In the genomic region with DNA sequence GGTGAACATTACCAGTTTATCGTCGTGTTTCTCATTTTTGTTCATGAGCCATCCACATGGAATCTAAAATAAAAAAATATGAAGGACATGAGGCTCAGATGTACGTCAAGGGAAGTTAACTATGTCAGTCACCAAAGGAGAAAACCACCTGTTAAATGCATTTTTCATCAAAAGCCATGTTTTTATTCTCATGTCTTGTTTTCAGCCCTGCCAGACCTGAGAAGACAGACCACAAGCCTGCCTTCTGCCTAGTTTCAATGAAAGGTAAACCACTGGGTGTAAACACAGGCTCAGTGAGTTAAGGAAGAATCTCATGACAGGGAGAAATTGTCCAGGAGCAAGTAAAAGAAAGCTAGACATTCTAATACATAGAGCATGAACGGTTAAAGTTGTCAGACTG, we compare ENCODE assay signal across 22 cellular contexts. TPM values are rescaled to one million over a fixed set of nuclear protein-coding genes. Genes with fewer than 3 reads are reported as not detected.
A peak's percentile ranks its signal among the peaks of the same experiment; 100 is the strongest.
DNase-seq lines count a peak whose midpoint lies in the region; ATAC-seq and TF ChIP-seq lines count a peak whose summit lies in the region.
"Had no signal": no experiment of that assay in that cellular context is flagged by ENCODE, and none has a peak within 500 bp of the region (broad histone marks: within the 10 kb centered on the region; RNA-seq: fewer than 3 reads in every experiment).

No MANE protein-coding gene starts in this region.

- peaks cover 0 to 2% of the 10 kb centered on the region in 2 donors for H3K36me3 Mint-ChIP-seq in activated T-cell treated with anti-CD3 and anti-CD28 coated beads, Interleukin-2, amount 50 U/mL, for 72 hours (ENCODE audit: insufficient read depth in 2 of 2)
- H3K36me3 Mint-ChIP-seq in activated T-cell treated with anti-CD3 and anti-CD28 coated beads, Interleukin-2, amount 50 U/mL, for 24 hours (ENCODE audit: low read depth): peaks cover 6% of the 10 kb centered on the region
- H3K36me3 Mint-ChIP-seq in stimulated activated effector memory CD8-positive, alpha-beta T cell treated with anti-CD3 and anti-CD28 coated beads, Interleukin-12 subunit alpha, Interleukin-12 subunit beta, amount 100 ng/mL, for 72 hours: peaks cover 86% of the 10 kb centered on the region
- H3K36me3 Mint-ChIP-seq: CD4-positive, CD25-positive, alpha-beta regulatory T cell had no signal

- DNase-seq in activated T-cell treated with anti-CD3 and anti-CD28 coated beads, Interleukin-2, amount 50 U/mL, for 72 hours: no peak
- no peak for DNase-seq in activated T-cell treated with anti-CD3 and anti-CD28 coated beads, Interleukin-2, amount 50 U/mL, for 24 hours
- peak; percentile 13 for DNase-seq in fibroblast of villous mesenchyme (ENCODE audit: low read depth)
- no peak for DNase-seq in stimulated activated effector memory CD8-positive, alpha-beta T cell treated with anti-CD3 and anti-CD28 coated beads, Interleukin-12 subunit alpha, Interleukin-12 subunit beta, amount 100 ng/mL, for 72 hours (ENCODE audit: low spot score in 2 of 2)
- DNase-seq in posterior cingulate gyrus: no peak
- DNase-seq: BE2C; CD4-positive, CD25-positive, alpha-beta regulatory T cell; DMS153; GDM1; GOT3; IMR-90; Karpas-422; NCI-H1436; NCI-H2029; NCI-H2171; NCI-H526; PC-9; SIG-M5 had no signal

- peaks cover 25% of the 10 kb centered on the region for H3K4me1 Mint-ChIP-seq in activated T-cell treated with anti-CD3 and anti-CD28 coated beads, Interleukin-2, amount 50 U/mL, for 72 hours (ENCODE audit: low read depth)
- peaks cover 31% of the 10 kb centered on the region for H3K4me1 Mint-ChIP-seq in activated T-cell treated with anti-CD3 and anti-CD28 coated beads, Interleukin-2, amount 50 U/mL, for 24 hours (ENCODE audit: low read depth)
- H3K4me1 Mint-ChIP-seq in stimulated activated effector memory CD8-positive, alpha-beta T cell treated with anti-CD3 and anti-CD28 coated beads, Interleukin-12 subunit alpha, Interleukin-12 subunit beta, amount 100 ng/mL, for 72 hours: peaks cover 43% of the 10 kb centered on the region

- H3K4me3 Mint-ChIP-seq in activated T-cell treated with anti-CD3 and anti-CD28 coated beads, Interleukin-2, amount 50 U/mL, for 72 hours: peak overlapping the region in 1 of 2 donors; percentile 73
- H3K4me3 Mint-ChIP-seq in activated T-cell treated with anti-CD3 and anti-CD28 coated beads, Interleukin-2, amount 50 U/mL, for 24 hours: no peak overlapping the region
- peak overlapping the region; percentile 58 for H3K4me3 Mint-ChIP-seq in stimulated activated effector memory CD8-positive, alpha-beta T cell treated with anti-CD3 and anti-CD28 coated beads, Interleukin-12 subunit alpha, Interleukin-12 subunit beta, amount 100 ng/mL, for 72 hours
- H3K4me3 Mint-ChIP-seq: CD4-positive, CD25-positive, alpha-beta regulatory T cell had no signal

- no peak overlapping the region for H3K4me3 ChIP-seq in fibroblast of villous mesenchyme (ENCODE audit: low read depth, low read length)
- H3K4me3 ChIP-seq: PC-9 had no signal

- no peaks in the 10 kb centered on the region for H3K9me3 Mint-ChIP-seq in activated T-cell treated with anti-CD3 and anti-CD28 coated beads, Interleukin-2, amount 50 U/mL, for 72 hours
- no peaks in the 10 kb centered on the region for H3K9me3 Mint-ChIP-seq in activated T-cell treated with anti-CD3 and anti-CD28 coated beads, Interleukin-2, amount 50 U/mL, for 24 hours
- no peaks in the 10 kb centered on the region for H3K9me3 Mint-ChIP-seq in stimulated activated effector memory CD8-positive, alpha-beta T cell treated with anti-CD3 and anti-CD28 coated beads, Interleukin-12 subunit alpha, Interleukin-12 subunit beta, amount 100 ng/mL, for 72 hours

- H3K27me3 Mint-ChIP-seq in activated T-cell treated with anti-CD3 and anti-CD28 coated beads, Interleukin-2, amount 50 U/mL, for 72 hours (ENCODE audit: low read depth): no peaks in the 10 kb centered on the region
- no peaks in the 10 kb centered on the region for H3K27me3 Mint-ChIP-seq in activated T-cell treated with anti-CD3 and anti-CD28 coated beads, Interleukin-2, amount 50 U/mL, for 24 hours
- H3K27me3 Mint-ChIP-seq: CD4-positive, CD25-positive, alpha-beta regulatory T cell had no signal

- peak overlapping the region; percentile 81 for H3K27ac Mint-ChIP-seq in activated T-cell treated with anti-CD3 and anti-CD28 coated beads, Interleukin-2, amount 50 U/mL, for 72 hours
- H3K27ac Mint-ChIP-seq in activated T-cell treated with anti-CD3 and anti-CD28 coated beads, Interleukin-2, amount 50 U/mL, for 24 hours: no peak overlapping the region
- H3K27ac Mint-ChIP-seq in stimulated activated effector memory CD8-positive, alpha-beta T cell treated with anti-CD3 and anti-CD28 coated beads, Interleukin-12 subunit alpha, Interleukin-12 subunit beta, amount 100 ng/mL, for 72 hours: peak overlapping the region; percentile 74

- intact Hi-C loops in posterior cingulate gyrus (cut with DNase I): no loop called here

- TF ChIP-seq CTCF in fibroblast of villous mesenchyme (IDR thresholded peaks at IDR 0.05; ENCODE audit: insufficient read depth, low read depth, low read length): no peak

- ATAC-seq in activated T-cell treated with anti-CD3 and anti-CD28 coated beads, Interleukin-2, amount 50 U/mL, for 72 hours (replicated peaks in 1 of 2): no peak
- peak; percentile 64 for ATAC-seq in HG03432 (IDR thresholded peaks at IDR 0.05; ENCODE audit: unreplicated experiment)
- ATAC-seq in stimulated activated effector memory CD8-positive, alpha-beta T cell treated with anti-CD3 and anti-CD28 coated beads, Interleukin-12 subunit alpha, Interleukin-12 subunit beta, amount 100 ng/mL, for 72 hours: peak; percentile 31
- no peak for ATAC-seq in HG02981 (IDR thresholded peaks at IDR 0.05; ENCODE audit: unreplicated experiment)
- no peak for ATAC-seq in HG03442 (IDR thresholded peaks at IDR 0.05; ENCODE audit: unreplicated experiment)
- ATAC-seq: HCT116 had no signal

RNA-seq across cellular contexts. Expression of a gene that starts 52.3 kb away (rescaled TPM):
- 1 to 10 TPM; 2.3 to 6.1 TPM for total RNA-seq in activated T-cell treated with anti-CD3 and anti-CD28 coated beads, Interleukin-2, amount 50 U/mL, for 72 hours
- 0.32 and 0.43 TPM in 2 replicates for total RNA-seq in fibroblast of villous mesenchyme

Comparison
In these comparisons a context has a peak if more than half of its experiments do, and no peak if none do; other contexts are left out.
1. ATAC-seq: peak in HG03432 (single experiment) and stimulated activated effector memory CD8-positive, alpha-beta T cell treated with anti-CD3 and anti-CD28 coated beads, Interleukin-12 subunit alpha, Interleukin-12 subunit beta, amount 100 ng/mL, for 72 hours (single experiment); none in activated T-cell treated with anti-CD3 and anti-CD28 coated beads, Interleukin-2, amount 50 U/mL, for 72 hours (0 of 2), HG02981 (single experiment) and HG03442 (single experiment).